ENCODE assay signal across 17 cellular contexts in genomic region chr17:74297941-74298340, GRCh38. TPM values are rescaled to one million over a fixed set of nuclear protein-coding genes. Genes with fewer than 3 reads are reported as not detected.
DNase-seq lines count a peak whose midpoint lies in the region; ATAC-seq, FAIRE-seq and TF ChIP-seq lines count a peak whose summit lies in the region.
"Had no signal": no experiment of that assay in that cellular context is flagged by ENCODE, and none has a peak within 500 bp of the region (broad histone marks: within the 10 kb centered on the region; RNA-seq: fewer than 3 reads in every experiment).

No MANE protein-coding gene starts in this region.

- H3K4me3 Mint-ChIP-seq in activated CD8-positive, alpha-beta memory T cell treated with anti-CD3 and anti-CD28 coated beads, Interleukin-2, amount 10 ng/mL, durations not matched to agents 7 days and 5 days: no peak overlapping the region
- H3K4me3 Mint-ChIP-seq: activated naive CD4-positive, alpha-beta T cell treated with anti-CD3 and anti-CD28 coated beads, Interleukin-2, amount 50 U/mL, for 24 hours; nephron progenitor cell had no signal

- peaks cover 23% of the 10 kb centered on the region for H3K4me1 Mint-ChIP-seq in activated CD8-positive, alpha-beta memory T cell treated with anti-CD3 and anti-CD28 coated beads, Interleukin-2, amount 10 ng/mL, durations not matched to agents 7 days and 5 days

- H3K27me3 ChIP-seq in K562 (ENCODE audit: control insufficient read depth in 2 of 2, insufficient read depth in 2 of 2, low read length in 2 of 2): no peaks in the 10 kb centered on the region
- H3K27me3 ChIP-seq: right lobe of liver had no signal

- intact Hi-C loops in K562 (cut with micrococcal nuclease): no loop called here

- no peaks in the 10 kb centered on the region for H3K9me1 ChIP-seq in K562 (ENCODE audit: control insufficient read depth, insufficient read depth, low read length)

- H3K9me3 Mint-ChIP-seq in activated CD8-positive, alpha-beta memory T cell treated with anti-CD3 and anti-CD28 coated beads, Interleukin-2, amount 10 ng/mL, durations not matched to agents 7 days and 5 days (ENCODE audit: low read depth): no peaks in the 10 kb centered on the region
- H3K9me3 Mint-ChIP-seq: activated naive CD4-positive, alpha-beta T cell treated with anti-CD3 and anti-CD28 coated beads, Interleukin-2, amount 50 U/mL, for 24 hours had no signal

- no peak for TF ChIP-seq RAD21 in K562 (CRISPR knock-in tag; conservative IDR thresholded peaks at IDR 0.05 in 1 of 2, IDR thresholded peaks at IDR 0.05 in 1 of 2)

- DNase-seq in activated CD8-positive, alpha-beta memory T cell treated with anti-CD3 and anti-CD28 coated beads, Interleukin-2, amount 10 ng/mL, durations not matched to agents 7 days and 5 days: peak; percentile 49
- DNase-seq in activated CD8-positive, alpha-beta memory T cell treated with anti-CD3 and anti-CD28 coated beads for 24 hours: no peak
- DNase-seq in HS-5 (ENCODE audit: low read depth) (peak; percentile 16), K562 (ENCODE audit: extremely low read depth in 1 of 4, low spot score in 3 of 4) (no peak), GM10266 (ENCODE audit: extremely low spot score) (no peak), retina (no peak)
- peak; percentile 36 to 41 for DNase-seq in stimulated activated CD4-positive, alpha-beta T cell treated with anti-CD3 and anti-CD28 coated beads, Interleukin-2, amount 100 ng/mL, for 48 hours
- DNase-seq: cerebellar nuclear complex, erythroblast, hypothalamus, left ventricle myocardium superior, nephron progenitor cell, right lobe of liver, tibial artery had no signal

- H3K4me2 ChIP-seq in K562 (ENCODE audit: insufficient read depth, low read length): no peak overlapping the region

- H3K79me2 ChIP-seq in K562 (ENCODE audit: control insufficient read depth, insufficient read depth, low read length): no peaks in the 10 kb centered on the region

- H3K4me1 ChIP-seq in K562 (replicated peaks in 1 of 2; ENCODE audit: control insufficient read depth in 2 of 2, insufficient read depth in 2 of 2, low read length in 2 of 2): peaks cover 14 to 21% of the 10 kb centered on the region in 2 experiments; a peak in 4 of 5 replicates
- H3K4me1 ChIP-seq: right lobe of liver, tibial artery had no signal

- no peaks in the 10 kb centered on the region for H3K9me3 ChIP-seq in K562 (replicated peaks; ENCODE audit: control insufficient read depth, insufficient read depth, low read depth, low read length)
- H3K9me3 ChIP-seq: right lobe of liver, tibial artery had no signal

- no peak for FAIRE-seq in K562 (lab: Jason Lieb, UNC)

- in situ Hi-C loops in K562 (cut with MboI): no loop called here

- no peak overlapping the region for H3K27ac ChIP-seq in K562 (ENCODE audit: extremely low read depth, low read depth, low read length)
- H3K27ac ChIP-seq: right lobe of liver, SK-N-MC, tibial artery had no signal

- peak; percentile 68 for ATAC-seq in activated CD8-positive, alpha-beta memory T cell treated with anti-CD3 and anti-CD28 coated beads, Interleukin-2, amount 10 ng/mL, durations not matched to agents 7 days and 5 days
- no peak for ATAC-seq in K562
- ATAC-seq in GM18520 (IDR thresholded peaks at IDR 0.05; ENCODE audit: unreplicated experiment): no peak
- ATAC-seq: left ventricle myocardium superior had no signal

- H4K20me1 ChIP-seq in K562 (replicated peaks; ENCODE audit: control insufficient read depth, insufficient read depth, low read length): no peaks in the 10 kb centered on the region

- TF ChIP-seq POLR2A in K562 (conservative IDR thresholded peaks at IDR 0.05): no peak

- H3K36me3 ChIP-seq in K562 (ENCODE audit: control insufficient read depth, insufficient read depth, low read length): no peaks in the 10 kb centered on the region
- H3K36me3 ChIP-seq: right lobe of liver, tibial artery had no signal

- no peaks in the 10 kb centered on the region for H3K36me3 Mint-ChIP-seq in activated CD8-positive, alpha-beta memory T cell treated with anti-CD3 and anti-CD28 coated beads, Interleukin-2, amount 10 ng/mL, durations not matched to agents 7 days and 5 days
- H3K36me3 Mint-ChIP-seq: activated naive CD4-positive, alpha-beta T cell treated with anti-CD3 and anti-CD28 coated beads, Interleukin-2, amount 50 U/mL, for 24 hours had no signal

- 53% methylated on average over 4 of the region's 4 CpGs for WGBS in K562 (ENCODE audit: insufficient coverage, low coverage, missing lambda C conversion rate)

- POLR2A ChIA-PET in K562 (lab: Yijun Ruan, JAX): interaction anchor here (1.7 kb wide), 1 partner anchor 11 kb away, joined by 3 read pairs; no protein-coding TSS in a partner anchor

- no peak overlapping the region for H3K4me3 ChIP-seq in K562
- H3K4me3 ChIP-seq: right lobe of liver, SK-N-MC, tibial artery had no signal

- H3K9ac ChIP-seq in K562 (ENCODE audit: insufficient read depth in 1 of 2, low read depth in 2 of 2, low read length in 2 of 2): peak overlapping the region in 1 of 2 experiments; percentile 56; a peak in 1 of 4 replicates

- peaks cover 3% of the 10 kb centered on the region for H3K27me3 Mint-ChIP-seq in activated CD8-positive, alpha-beta memory T cell treated with anti-CD3 and anti-CD28 coated beads, Interleukin-2, amount 10 ng/mL, durations not matched to agents 7 days and 5 days
- H3K27me3 Mint-ChIP-seq: activated naive CD4-positive, alpha-beta T cell treated with anti-CD3 and anti-CD28 coated beads, Interleukin-2, amount 50 U/mL, for 24 hours had no signal

- no TSS peak for BruUV-seq in K562 (replicated peaks; lab: Mats Ljungman, UMichigan)

- CTCF ChIA-PET in activated CD8-positive, alpha-beta memory T cell treated with anti-CD3 and anti-CD28 coated beads, Interleukin-2, amount 10 ng/mL, durations not matched to agents 7 days and 5 days (lab: Charles Lee): interaction anchor here (0.7 to 5.8 kb wide), 9 partner anchors 14 to 227 kb away, joined by 3 to 45 read pairs (median 6); partner anchors contain the start of genes RPL38 and TTYH2
- CTCF ChIA-PET in K562 (lab: Yijun Ruan, JAX; ENCODE audit: low intra/inter-chr PET ratio): no interaction called here

- TF ChIP-seq CTCF in K562 (IDR thresholded peaks at IDR 0.05 in 2 of 3, conservative IDR thresholded peaks at IDR 0.05 in 1 of 3; ENCODE audit: insufficient read depth in 2 of 3, low read depth in 1 of 3, low read length in 3 of 3) (no peak), GM10266 (IDR thresholded peaks at IDR 0.05; ENCODE audit: control insufficient read depth, insufficient read depth, low read depth, missing control alignments) (no peak)

- H2AFZ ChIP-seq in K562 (ENCODE audit: low read depth, low read length): peak overlapping the region; percentile 34

- no peak for TF ChIP-seq EP300 in K562 (IDR thresholded peaks at IDR 0.05; ENCODE audit: low read length)

- H3K27ac Mint-ChIP-seq in activated CD8-positive, alpha-beta memory T cell treated with anti-CD3 and anti-CD28 coated beads, Interleukin-2, amount 10 ng/mL, durations not matched to agents 7 days and 5 days: no peak overlapping the region
- H3K27ac Mint-ChIP-seq: activated naive CD4-positive, alpha-beta T cell treated with anti-CD3 and anti-CD28 coated beads, Interleukin-2, amount 50 U/mL, for 24 hours; nephron progenitor cell had no signal

TF ChIP-seq in K562, 482 proteins besides CTCF, POLR2A, EP300 and RAD21 (continues in another document):
- no peak for TF ChIP-seq HNRNPH1 (optimal IDR thresholded peaks at IDR 0.05; ENCODE audit: low read depth, low read length)
- TF ChIP-seq TAF15 (IDR thresholded peaks at IDR 0.05; ENCODE audit: low read depth, low read length): no peak

RNA-seq across cellular contexts. Expression of gene DNAI2, which starts 23.9 kb away (rescaled TPM):
- 1 to 10 TPM in 1 of 2 experiments, under 1 TPM in 1; 0.35 to 1.3 TPM for total RNA-seq in activated CD8-positive, alpha-beta memory T cell treated with anti-CD3 and anti-CD28 coated beads, Interleukin-2, amount 10 ng/mL, durations not matched to agents 7 days and 5 days
- total RNA-seq in K562 (2011; cell fraction: chromatin; rRNA removed; ENCODE audit: low replicate concordance): not detected in 2 replicates
- not detected in 2 replicates for total RNA-seq in K562 (2011; cell fraction: nucleolus; rRNA removed)
- total RNA-seq in K562 (2011; cell fraction: nucleoplasm; rRNA removed): not detected in 2 replicates
- total RNA-seq in K562 (2014; rRNA removed): not detected in 2 replicates
- not detected in 2 replicates for total RNA-seq in K562 (2014; rRNA removed; fragmentation: Illumina TruSeq; extraction: Trizol)
- not detected in 2 replicates for total RNA-seq in K562 (2015; rRNA removed; fragmentation: Illumina TruSeq; extraction: Trizol)
- not detected in 2 replicates for total RNA-seq in K562 (2021)
- not detected in 2 replicates for polyA plus RNA-seq in K562 (2011; rRNA removed)
- polyA plus RNA-seq in K562 (2011; cell fraction: cytosol; rRNA removed): not detected in 2 replicates
- polyA plus RNA-seq in K562 (2011; cell fraction: nucleus; rRNA removed): not detected in 2 replicates
- not detected in 2 replicates for polyA plus RNA-seq in K562 (2012)
- not detected in 2 replicates for polyA plus RNA-seq in K562 (2014; fragmentation: Illumina TruSeq; extraction: Trizol)
- not detected for polyA plus RNA-seq in K562 (2014; fragmentation: Nextera tagmentation; extraction: Ambion mirVana)
- polyA plus RNA-seq in K562 (2014; rRNA removed): not detected in 2 replicates
- polyA minus RNA-seq in K562 (2011; rRNA and poly(A)+ RNA removed): not detected in 2 replicates
- not detected in 2 replicates for polyA minus RNA-seq in K562 (2011; cell fraction: cytosol; rRNA and poly(A)+ RNA removed)
- not detected in 2 replicates for polyA minus RNA-seq in K562 (2011; cell fraction: nucleus; rRNA and poly(A)+ RNA removed)
- total RNA-seq: left ventricle myocardium superior, right lobe of liver had no signal

RNA-seq across cellular contexts. Expression of gene KIF19, which starts 28.1 kb away (rescaled TPM):
- 1 to 10 TPM in 1 of 2 experiments, under 1 TPM in 1; 0.42 to 1.6 TPM for total RNA-seq in activated CD8-positive, alpha-beta memory T cell treated with anti-CD3 and anti-CD28 coated beads, Interleukin-2, amount 10 ng/mL, durations not matched to agents 7 days and 5 days
- total RNA-seq in K562 (2011; cell fraction: chromatin; rRNA removed; ENCODE audit: low replicate concordance): 0.76 and 1.1 TPM in 2 replicates
- total RNA-seq in K562 (2011; cell fraction: nucleolus; rRNA removed): 0.66 and 0.83 TPM in 2 replicates
- total RNA-seq in K562 (2011; cell fraction: nucleoplasm; rRNA removed): 0.46 and 0.95 TPM in 2 replicates
- total RNA-seq in K562 (2014; rRNA removed): not detected in 2 replicates
- total RNA-seq in K562 (2014; rRNA removed; fragmentation: Illumina TruSeq; extraction: Trizol): not detected in 2 replicates
- not detected in 2 replicates for total RNA-seq in K562 (2015; rRNA removed; fragmentation: Illumina TruSeq; extraction: Trizol)
- total RNA-seq in K562 (2021): not detected in 2 replicates
- 0.10 and 0.19 TPM in 2 replicates for polyA plus RNA-seq in K562 (2011; rRNA removed)
- 0.09 and 0.12 TPM in 2 replicates for polyA plus RNA-seq in K562 (2011; cell fraction: cytosol; rRNA removed)
- 0.38 and 0.58 TPM in 2 replicates for polyA plus RNA-seq in K562 (2011; cell fraction: nucleus; rRNA removed)
- polyA plus RNA-seq in K562 (2012): 0.03 TPM in 1 of 2 replicates, not detected in the other
- not detected in 2 replicates for polyA plus RNA-seq in K562 (2014; fragmentation: Illumina TruSeq; extraction: Trizol)
- polyA plus RNA-seq in K562 (2014; fragmentation: Nextera tagmentation; extraction: Ambion mirVana): not detected
- polyA plus RNA-seq in K562 (2014; rRNA removed): not detected in 2 replicates
- 0.21 and 0.32 TPM in 2 replicates for polyA minus RNA-seq in K562 (2011; rRNA and poly(A)+ RNA removed)
- not detected in 2 replicates for polyA minus RNA-seq in K562 (2011; cell fraction: cytosol; rRNA and poly(A)+ RNA removed)
- polyA minus RNA-seq in K562 (2011; cell fraction: nucleus; rRNA and poly(A)+ RNA removed): 0.54 and 1.00 TPM in 2 replicates

Comparison
In these comparisons a context has a peak if more than half of its experiments do, and no peak if none do; other contexts are left out.
1. DNase-seq: peak in activated CD8-positive, alpha-beta memory T cell treated with anti-CD3 and anti-CD28 coated beads, Interleukin-2, amount 10 ng/mL, durations not matched to agents 7 days and 5 days (single experiment), HS-5 (single experiment) and stimulated activated CD4-positive, alpha-beta T cell treated with anti-CD3 and anti-CD28 coated beads, Interleukin-2, amount 100 ng/mL, for 48 hours (2 of 2); none in activated CD8-positive, alpha-beta memory T cell treated with anti-CD3 and anti-CD28 coated beads for 24 hours (single experiment), K562 (0 of 4), GM10266 (single experiment) and retina (single experiment).